8 cellular contexts compared by ENCODE assay signal in the genomic region with DNA sequence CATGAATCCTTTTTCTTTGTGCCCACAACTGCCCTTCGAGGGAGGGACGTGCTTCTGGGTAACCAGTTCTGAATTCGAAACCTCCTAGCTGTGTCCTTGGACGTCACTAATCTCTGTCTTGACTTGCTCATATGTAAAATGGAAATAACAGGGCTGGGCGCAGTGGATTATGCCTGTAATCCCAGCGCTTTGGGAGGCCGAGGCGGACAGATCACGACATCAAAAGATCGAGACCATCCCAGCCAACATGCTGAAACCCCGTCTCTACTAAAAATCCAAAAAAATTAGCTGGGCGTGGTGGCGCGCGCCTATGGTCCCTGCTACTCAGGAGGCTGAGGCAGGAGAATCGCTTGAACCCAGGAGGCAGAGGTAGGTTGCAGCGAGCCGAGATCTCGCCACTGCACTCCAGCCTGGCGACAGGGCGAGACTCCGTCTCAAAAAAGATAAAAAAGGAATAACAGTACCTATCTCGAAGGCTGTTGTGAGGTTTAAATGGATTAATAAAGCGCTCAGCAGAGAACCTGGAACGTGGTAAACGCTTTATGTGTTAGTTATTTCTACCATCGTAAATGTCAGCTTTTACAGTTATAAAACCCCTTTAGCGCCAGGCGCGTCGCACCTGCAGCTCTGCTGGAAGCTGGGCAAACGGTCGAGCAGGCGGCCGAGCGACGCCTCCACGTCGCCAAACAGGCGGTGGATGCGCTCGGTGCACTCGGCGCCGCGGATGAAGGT. TPM values are rescaled to one million over a fixed set of nuclear protein-coding genes. Genes with fewer than 3 reads are reported as not detected.
DNase-seq lines count a peak whose midpoint lies in the region; ATAC-seq and TF ChIP-seq lines count a peak whose summit lies in the region.

No MANE protein-coding gene starts in this region.

- H3K36me3 Mint-ChIP-seq in dendritic cell treated with granulocyte-macrophage colony-stimulating factor and Interleukin-4, amounts not matched to agents 40 ng/mL and 50 ng/mL, for 4 days (ENCODE audit: low read depth): peaks cover 90% of the 10 kb centered on the region
- peaks cover 9 to 39% (median 26%) of the 10 kb centered on the region in 5 donors for H3K36me3 Mint-ChIP-seq in naive thymus-derived CD4-positive, alpha-beta T cell

- peak overlapping the region; percentile 89 for H3K27ac ChIP-seq in A673 (ENCODE audit: low read depth, low read length, poor library complexity, severe bottlenecking)
- peak overlapping the region; percentile 72 for H3K27ac ChIP-seq in KMS-11
- H3K27ac ChIP-seq in naive thymus-derived CD4-positive, alpha-beta T cell (ENCODE audit: low read depth, low read length): peak overlapping the region; percentile 86

- H3K4me2 ChIP-seq in KMS-11: peak overlapping the region; percentile 83

- H3K9ac ChIP-seq in KMS-11: peak overlapping the region; percentile 87

- H2AFZ ChIP-seq in KMS-11 (ENCODE audit: low read depth): peak overlapping the region; percentile 69

- H3K4me3 Mint-ChIP-seq in dendritic cell treated with granulocyte-macrophage colony-stimulating factor and Interleukin-4, amounts not matched to agents 40 ng/mL and 50 ng/mL, for 4 days: peak overlapping the region; percentile 93
- peak overlapping the region; percentile 97 to 100 (median 99) for H3K4me3 Mint-ChIP-seq in naive thymus-derived CD4-positive, alpha-beta T cell

- no peak for ATAC-seq in naive thymus-derived CD4-positive, alpha-beta T cell
- ATAC-seq in GM21447 (IDR thresholded peaks at IDR 0.05; ENCODE audit: unreplicated experiment): no peak
- ATAC-seq in HG03025 (IDR thresholded peaks at IDR 0.05; ENCODE audit: low FRiP score, unreplicated experiment): no peak
- no peak for ATAC-seq in GM18870 (IDR thresholded peaks at IDR 0.05; ENCODE audit: unreplicated experiment)

- peaks cover 38% of the 10 kb centered on the region for H3K79me2 ChIP-seq in KMS-11 (ENCODE audit: insufficient read depth, low read depth)

- no peaks in the 10 kb centered on the region for H4K20me1 ChIP-seq in KMS-11 (ENCODE audit: insufficient read depth)

- DNase-seq in A673 (ENCODE audit: low spot score): no peak
- DNase-seq in naive thymus-derived CD4-positive, alpha-beta T cell: peak in 1 of 9 donors; percentile 66
- no peak for DNase-seq in effector CD4-positive, alpha-beta T cell

- H3K9me3 ChIP-seq in A673 (ENCODE audit: low read depth, low read length, poor library complexity, severe bottlenecking): no peaks in the 10 kb centered on the region
- H3K9me3 ChIP-seq in naive thymus-derived CD4-positive, alpha-beta T cell (ENCODE audit: control insufficient read depth in 2 of 3, low read length in 3 of 3): no peaks in the 10 kb centered on the region

- no peaks in the 10 kb centered on the region for H3K9me3 Mint-ChIP-seq in dendritic cell treated with granulocyte-macrophage colony-stimulating factor and Interleukin-4, amounts not matched to agents 40 ng/mL and 50 ng/mL, for 4 days
- no peaks in the 10 kb centered on the region for H3K9me3 Mint-ChIP-seq in naive thymus-derived CD4-positive, alpha-beta T cell

- H3K27ac Mint-ChIP-seq in dendritic cell treated with granulocyte-macrophage colony-stimulating factor and Interleukin-4, amounts not matched to agents 40 ng/mL and 50 ng/mL, for 4 days: peak overlapping the region; percentile 90
- H3K27ac Mint-ChIP-seq in naive thymus-derived CD4-positive, alpha-beta T cell: peak overlapping the region; percentile 92 to 99 (median 98)

- TF ChIP-seq CTCF in A673 (conservative IDR thresholded peaks at IDR 0.05; ENCODE audit: low read depth, low read length) (no peak), KMS-11 (conservative IDR thresholded peaks at IDR 0.05; ENCODE audit: low read depth, low read length) (no peak)

- TSS peak; percentile 70 for BruUV-seq in A673 (replicated peaks; lab: Mats Ljungman, UMichigan)

- intact Hi-C loops in A673 (cut with micrococcal nuclease; ENCODE audit: unreplicated experiment): no loop called here
- intact Hi-C loops in dendritic cell treated with granulocyte-macrophage colony-stimulating factor and Interleukin-4, amounts not matched to agents 40 ng/mL and 50 ng/mL, for 4 days (cut with micrococcal nuclease): loop anchor here (1.0 to 2.0 kb wide), 2 partner anchors 8 to 48 kb away; a partner anchor contains a TSS
- intact Hi-C loops in naive thymus-derived CD4-positive, alpha-beta T cell (cut with micrococcal nuclease): loop anchor here (1.0 to 10.0 kb wide), 13 partner anchors 8 to 1254 kb away; a partner anchor contains a TSS

- H3K4me1 ChIP-seq in A673 (ENCODE audit: insufficient read depth, low read length, poor library complexity, severe bottlenecking) (peaks cover 5% of the 10 kb centered on the region), KMS-11 (ENCODE audit: low read depth, poor library complexity, severe bottlenecking) (peaks cover 24% of the 10 kb centered on the region)
- H3K4me1 ChIP-seq in naive thymus-derived CD4-positive, alpha-beta T cell (ENCODE audit: control insufficient read depth in 2 of 2, insufficient read depth in 2 of 2, low read length in 2 of 2): peaks cover 20 to 25% of the 10 kb centered on the region in 2 donors

- no peaks in the 10 kb centered on the region for H3K27me3 Mint-ChIP-seq in dendritic cell treated with granulocyte-macrophage colony-stimulating factor and Interleukin-4, amounts not matched to agents 40 ng/mL and 50 ng/mL, for 4 days
- no peaks in the 10 kb centered on the region for H3K27me3 Mint-ChIP-seq in naive thymus-derived CD4-positive, alpha-beta T cell

- H3K4me1 Mint-ChIP-seq in dendritic cell treated with granulocyte-macrophage colony-stimulating factor and Interleukin-4, amounts not matched to agents 40 ng/mL and 50 ng/mL, for 4 days (ENCODE audit: low read depth): peaks cover 50% of the 10 kb centered on the region
- peaks cover 36 to 77% (median 55%) of the 10 kb centered on the region in 7 donors for H3K4me1 Mint-ChIP-seq in naive thymus-derived CD4-positive, alpha-beta T cell

- H3K4me3 ChIP-seq in A673 (ENCODE audit: low read depth, low read length, poor library complexity, severe bottlenecking) (peak overlapping the region; percentile 91), KMS-11 (IDR thresholded peaks at IDR 0.05; ENCODE audit: insufficient read depth, low read depth, low read length) (no peak overlapping the region)
- H3K4me3 ChIP-seq in naive thymus-derived CD4-positive, alpha-beta T cell (ENCODE audit: low read length): peak overlapping the region; percentile 80

- peaks cover 59% of the 10 kb centered on the region for H3K36me3 ChIP-seq in A673 (ENCODE audit: insufficient read depth, low read length, poor library complexity, severe bottlenecking)
- peaks cover 11% of the 10 kb centered on the region; the same call in 1 of the 2 replicates for H3K36me3 ChIP-seq in KMS-11 (ENCODE audit: insufficient read depth)
- H3K36me3 ChIP-seq in naive thymus-derived CD4-positive, alpha-beta T cell (ENCODE audit: control insufficient read depth in 2 of 3, insufficient read depth in 3 of 3, low read length in 3 of 3): peaks cover 17 to 57% (median 18%) of the 10 kb centered on the region in 3 experiments

- H3K27me3 ChIP-seq in A673 (replicated peaks; ENCODE audit: insufficient read depth, low read depth, low read length, poor library complexity): no peaks in the 10 kb centered on the region
- H3K27me3 ChIP-seq in KMS-11 (ENCODE audit: insufficient read depth, low read depth): no peaks in the 10 kb centered on the region
- H3K27me3 ChIP-seq in naive thymus-derived CD4-positive, alpha-beta T cell (ENCODE audit: control insufficient read depth in 2 of 2, insufficient read depth in 2 of 2, low read length in 2 of 2): no peaks in the 10 kb centered on the region

- POLR2A ChIA-PET in A673 (lab: Charles Lee; ENCODE audit: low non-redundant PET): no interaction called here
- POLR2A ChIA-PET in naive thymus-derived CD4-positive, alpha-beta T cell (lab: Charles Lee): interaction anchor here (0.6 to 5.1 kb wide), 12 partner anchors 9 to 951 kb away, joined by 3 to 46 read pairs (median 4); a partner anchor contains a TSS

- CTCF ChIA-PET in A673 (lab: Charles Lee): interaction anchor here (0.6 kb wide), 1 partner anchor 48 kb away, joined by 3 read pairs; no protein-coding TSS in a partner anchor
- CTCF ChIA-PET in naive thymus-derived CD4-positive, alpha-beta T cell (lab: Charles Lee): interaction anchor here (0.6 to 1.2 kb wide), 2 partner anchors 12 to 90 kb away, joined by 3 to 5 read pairs; no protein-coding TSS in a partner anchor

RNA-seq across cellular contexts. Expression of a gene that starts 0.6 kb away (rescaled TPM):
- total RNA-seq in A673 (2021): 47.6 and 52.4 TPM in 2 replicates
- 10 to 100 TPM; 29.5 to 73.7 (median 37.4) TPM for total RNA-seq in naive thymus-derived CD4-positive, alpha-beta T cell
- 10 to 100 TPM; 38.7 to 52.0 TPM for polyA plus RNA-seq in naive thymus-derived CD4-positive, alpha-beta T cell

RNA-seq across cellular contexts. Expression of a gene that starts 0.8 kb away (rescaled TPM):
- total RNA-seq in A673 (2021): 55.1 and 66.4 TPM in 2 replicates
- total RNA-seq in naive thymus-derived CD4-positive, alpha-beta T cell: 10 to 100 TPM; 22.1 to 40.9 (median 30.3) TPM
- 10 to 100 TPM; 19.5 to 20.2 TPM for polyA plus RNA-seq in naive thymus-derived CD4-positive, alpha-beta T cell

RNA-seq across cellular contexts. Expression of a gene that starts 8.3 kb away (rescaled TPM):
- 24.8 and 32.4 TPM in 2 replicates for total RNA-seq in A673 (2021)
- 10 to 100 TPM in 2 of 5 experiments, 1 to 10 TPM in 3; 4.6 to 11.8 (median 9.5) TPM for total RNA-seq in naive thymus-derived CD4-positive, alpha-beta T cell
- polyA plus RNA-seq in naive thymus-derived CD4-positive, alpha-beta T cell: 10 to 100 TPM; 15.9 to 24.5 TPM

RNA-seq across cellular contexts. Expression of a gene that starts 12.9 kb away (rescaled TPM):
- total RNA-seq in A673 (2021): 1.8 TPM in 1 of 2 replicates, not detected in the other
- 1 to 10 TPM; 1.8 to 6.3 (median 2.9) TPM for total RNA-seq in naive thymus-derived CD4-positive, alpha-beta T cell
- under 1 TPM in 1 of 2 donors, not detected in 1; 0.21 TPM for polyA plus RNA-seq in naive thymus-derived CD4-positive, alpha-beta T cell

RNA-seq across cellular contexts. Expression of a gene that starts 27.6 kb away (rescaled TPM):
- total RNA-seq in A673 (2021): 48.7 and 50.4 TPM in 2 replicates
- total RNA-seq in naive thymus-derived CD4-positive, alpha-beta T cell: 10 to 100 TPM; 36.7 to 53.7 (median 46.9) TPM
- polyA plus RNA-seq in naive thymus-derived CD4-positive, alpha-beta T cell: 10 to 100 TPM; 29.7 to 44.4 TPM
